In genomic region chr4:149997881-149998421, GRCh38 we compare ENCODE assay signal across 9 cellular contexts.
A peak's percentile ranks its signal among the peaks of the same experiment; 100 is the strongest.
DNase-seq lines count a peak whose midpoint lies in the region; ATAC-seq, FAIRE-seq and TF ChIP-seq lines count a peak whose summit lies in the region.
"Had no signal": no experiment of that assay in that cellular context is flagged by ENCODE, and none has a peak within 500 bp of the region (broad histone marks: within the 10 kb centered on the region; RNA-seq: fewer than 3 reads in every experiment).

No MANE protein-coding gene starts in this region.

- no peaks in the 10 kb centered on the region for H3K79me2 ChIP-seq in PC-9 (ENCODE audit: low read depth)

- BruUV-seq in PC-9 (replicated peaks; lab: Mats Ljungman, UMichigan) (no TSS peak), Caco-2 (replicated peaks; lab: Mats Ljungman, UMichigan) (no TSS peak)

- ATAC-seq in left colon (peak; percentile 97), HG03139 (IDR thresholded peaks at IDR 0.05; ENCODE audit: unreplicated experiment) (no peak)

- H3K27ac ChIP-seq in PC-9, result no peak overlapping the region

- intact Hi-C loops in PC-9 (cut with micrococcal nuclease; ENCODE audit: unreplicated experiment) (loop anchor here (2.0 kb wide), 1 partner anchor 245 kb away; no protein-coding TSS in a partner anchor), left colon (cut with DNase I, micrococcal nuclease) (no loop called here), Caco-2 (cut with micrococcal nuclease; ENCODE audit: unreplicated experiment) (no loop called here)

- no peak overlapping the region for H3K4me3 Mint-ChIP-seq in Caco-2 (ENCODE audit: unreplicated experiment)
- H3K4me3 Mint-ChIP-seq: activated B cell treated with CpG ODN at 0.5 μM for 24 hours had no signal

- POLR2A ChIA-PET in PC-9 (lab: Charles Lee; ENCODE audit: unreplicated experiment), result no interaction called here
- POLR2A ChIA-PET in Caco-2 (lab: Charles Lee), result no interaction called here

- TF ChIP-seq CTCF in PC-9 (conservative IDR thresholded peaks at IDR 0.05) (no peak), Caco-2 (IDR thresholded peaks at IDR 0.05; ENCODE audit: insufficient read depth in 1 of 2, low read depth in 1 of 2, low read length in 1 of 2, severe bottlenecking in 1 of 2, unreplicated experiment in 1 of 2) (no peak)

- no peaks in the 10 kb centered on the region for H4K20me1 ChIP-seq in PC-9 (ENCODE audit: insufficient read depth)

- H3K4me3 ChIP-seq in PC-9, result no peak overlapping the region
- H3K4me3 ChIP-seq in Caco-2 (ENCODE audit: low read depth, low read length), result no peak overlapping the region

- H3K27me3 ChIP-seq in PC-9 (ENCODE audit: insufficient read depth, low read depth) (no peaks in the 10 kb centered on the region), Caco-2 (replicated peaks; ENCODE audit: control insufficient read depth, insufficient read depth, low read length) (no peaks in the 10 kb centered on the region)

- TF ChIP-seq POLR2A in H54 (IDR thresholded peaks at IDR 0.05; ENCODE audit: low read depth, low read length), result no peak

- no peaks in the 10 kb centered on the region for H3K9me3 ChIP-seq in PC-9 (ENCODE audit: insufficient read depth, low read depth)
- no peaks in the 10 kb centered on the region for H3K9me3 ChIP-seq in Caco-2

- H3K4me1 ChIP-seq in PC-9 (replicated peaks; ENCODE audit: insufficient read depth) (peaks cover 8% of the 10 kb centered on the region; the same call in 1 of the 2 replicates), Caco-2 (no peaks in the 10 kb centered on the region)

- H3K36me3 Mint-ChIP-seq in Caco-2 (ENCODE audit: insufficient read depth, unreplicated experiment), result no peaks in the 10 kb centered on the region

- DNase-seq in DMS79 treated with DMSO at 0.1 percent for 48 hours (lab: John Stamatoyannopoulos, UW) (peak; percentile 65), H54 (ENCODE audit: insufficient read length, low spot score) (no peak), PC-9 (peak in 1 of 2 experiments; percentile 8), left colon (peak; percentile 40 to 59), GM19238 (ENCODE audit: insufficient read length, low spot score) (no peak), Caco-2 (no peak)
- no peak for DNase-seq in stimulated activated CD4-positive, alpha-beta T cell treated with anti-CD3 and anti-CD28 coated beads, Interleukin-12 subunit alpha, Interleukin-12 subunit beta, amount 100 ng/mL, for 4 hours
- DNase-seq: activated B cell treated with CpG ODN at 0.5 μM for 24 hours had no signal

- no peaks in the 10 kb centered on the region for H3K36me3 ChIP-seq in PC-9 (ENCODE audit: low read depth)
- H3K36me3 ChIP-seq in Caco-2 (ENCODE audit: control insufficient read depth, insufficient read depth, low read length), result no peaks in the 10 kb centered on the region

- no peaks in the 10 kb centered on the region for H3K4me1 Mint-ChIP-seq in Caco-2 (ENCODE audit: low read depth, unreplicated experiment)
- H3K4me1 Mint-ChIP-seq: activated B cell treated with CpG ODN at 0.5 μM for 24 hours had no signal

- H3F3A ChIP-seq in PC-9 (ENCODE audit: insufficient read depth, low read depth), result no peaks in the 10 kb centered on the region

- H3K4me2 ChIP-seq in PC-9, result peak overlapping the region; percentile 4; the same call in 1 of the 2 replicates

- H3K9me2 ChIP-seq in PC-9 (ENCODE audit: insufficient read depth), result no peaks in the 10 kb centered on the region

- CTCF ChIA-PET in PC-9 (lab: Charles Lee) (interaction anchor here (0.6 to 0.7 kb wide), 2 partner anchors 16 to 211 kb away, joined by 3 to 4 read pairs; no protein-coding TSS in a partner anchor), Caco-2 (lab: Charles Lee) (interaction anchor here (1.1 kb wide), 1 partner anchor 211 kb away, joined by 7 read pairs; no protein-coding TSS in a partner anchor)

- no peaks in the 10 kb centered on the region for H3K9me3 Mint-ChIP-seq in Caco-2 (ENCODE audit: unreplicated experiment)
- H3K9me3 Mint-ChIP-seq: activated B cell treated with CpG ODN at 0.5 μM for 24 hours had no signal

- no peak overlapping the region for H3K27ac Mint-ChIP-seq in Caco-2 (ENCODE audit: unreplicated experiment)
- H3K27ac Mint-ChIP-seq: activated B cell treated with CpG ODN at 0.5 μM for 24 hours had no signal

- H3K27me3 Mint-ChIP-seq in Caco-2 (ENCODE audit: insufficient read depth, unreplicated experiment), result no peaks in the 10 kb centered on the region

- peak; percentile 76 for FAIRE-seq in H54 (lab: Jason Lieb, UNC)

- peak overlapping the region; percentile 28; the same call in 1 of the 2 replicates for H2AFZ ChIP-seq in PC-9

Comparison
In these comparisons a context has a peak if more than half of its experiments do, and no peak if none do; other contexts are left out.
1. DNase-seq: peak in DMS79 treated with DMSO at 0.1 percent for 48 hours (single experiment) and left colon (2 of 2); none in H54 (single experiment), stimulated activated CD4-positive, alpha-beta T cell treated with anti-CD3 and anti-CD28 coated beads, Interleukin-12 subunit alpha, Interleukin-12 subunit beta, amount 100 ng/mL, for 4 hours (single experiment), GM19238 (single experiment) and Caco-2 (0 of 2).